8 cellular contexts compared by ENCODE assay signal in genomic region chr17:48612456-48612853, GRCh38. TPM values are rescaled to one million over a fixed set of nuclear protein-coding genes. Genes with fewer than 3 reads are reported as not detected.
A peak's percentile ranks its signal among the peaks of the same experiment; 100 is the strongest.
DNase-seq lines count a peak whose midpoint lies in the region; ATAC-seq and TF ChIP-seq lines count a peak whose summit lies in the region.

No MANE protein-coding gene starts in this region.

- H3K4me2 ChIP-seq in IMR-90 (ENCODE audit: low read depth, low read length): peak overlapping the region; percentile 91

- peak overlapping the region; percentile 14; the same call in 1 of the 2 replicates for H4K91ac ChIP-seq in IMR-90 (ENCODE audit: insufficient read depth, low read depth, low read length)

- H4K8ac ChIP-seq in IMR-90 (ENCODE audit: low read depth in 2 of 2, low read length in 2 of 2): peak overlapping the region; percentile 26 to 93; a peak in 2 of 4 replicates

- peak overlapping the region; percentile 83 for H3K14ac ChIP-seq in IMR-90 (replicated peaks; ENCODE audit: low read depth, low read length)

- POLR2A ChIA-PET in CD8-positive, alpha-beta T cell (lab: Charles Lee): interaction anchor here (0.6 to 1.0 kb wide), 2 partner anchors 24 to 80 kb away, joined by 4 to 5 read pairs; no protein-coding TSS in a partner anchor
- POLR2A ChIA-PET in IMR-90 (lab: Charles Lee; ENCODE audit: unreplicated experiment): interaction anchor here (0.9 to 1.4 kb wide), 2 partner anchors 16 to 25 kb away, joined by 4 read pairs; no protein-coding TSS in a partner anchor

- no peak for TF ChIP-seq CTCF in CD8-positive, alpha-beta T cell (IDR thresholded peaks at IDR 0.05)
- TF ChIP-seq CTCF in IMR-90 (conservative IDR thresholded peaks at IDR 0.05; ENCODE audit: low read depth, low read length): no peak
- TF ChIP-seq CTCF in adrenal gland (IDR thresholded peaks at IDR 0.05): no peak
- TF ChIP-seq CTCF in thyroid gland (IDR thresholded peaks at IDR 0.05): no peak

- H3K36me3 ChIP-seq in CD8-positive, alpha-beta T cell (ENCODE audit: insufficient read depth, low read length): no peaks in the 10 kb centered on the region
- H3K36me3 ChIP-seq in IMR-90 (ENCODE audit: control insufficient read depth, insufficient read depth, low read length) (peaks cover 3% of the 10 kb centered on the region; the same call in 1 of the 2 replicates), adrenal gland (replicated peaks in 1 of 2) (no peaks in the 10 kb centered on the region), thyroid gland (no peaks in the 10 kb centered on the region)

- peak overlapping the region; percentile 79 for H2BK5ac ChIP-seq in IMR-90 (ENCODE audit: low read depth, low read length, poor library complexity, severe bottlenecking)

- H3K4me3 Mint-ChIP-seq in CD8-positive, alpha-beta T cell: peak overlapping the region; percentile 78
- H3K4me3 Mint-ChIP-seq in natural killer cell treated with Interleukin-12 subunit alpha and Interleukin-12 subunit beta and Interleukin-15 and Interleukin-18, amount 100 ng/mL, for 72 hours: peak overlapping the region; percentile 85

- BruUV-seq in IMR-90 (replicated peaks; lab: Mats Ljungman, UMichigan): no TSS peak

- peak overlapping the region; percentile 1 for H3K18ac ChIP-seq in IMR-90 (ENCODE audit: low read depth, low read length)

- peak overlapping the region; percentile 50 for H3K56ac ChIP-seq in IMR-90 (ENCODE audit: extremely low read depth, insufficient read depth, low read length)

- peaks cover 44% of the 10 kb centered on the region for H3K4me1 Mint-ChIP-seq in CD8-positive, alpha-beta T cell (ENCODE audit: low read depth)
- peaks cover 45 to 48% of the 10 kb centered on the region in 2 donors for H3K4me1 Mint-ChIP-seq in natural killer cell treated with Interleukin-12 subunit alpha and Interleukin-12 subunit beta and Interleukin-15 and Interleukin-18, amount 100 ng/mL, for 72 hours (ENCODE audit: low read depth in 2 of 2)

- H2BK120ac ChIP-seq in IMR-90 (ENCODE audit: low read depth, low read length): no peak overlapping the region; the same call in 1 of the 2 replicates

- H3K27ac Mint-ChIP-seq in CD8-positive, alpha-beta T cell: no peak overlapping the region
- peak overlapping the region; percentile 17 to 86 for H3K27ac Mint-ChIP-seq in natural killer cell treated with Interleukin-12 subunit alpha and Interleukin-12 subunit beta and Interleukin-15 and Interleukin-18, amount 100 ng/mL, for 72 hours

- CTCF ChIA-PET in CD8-positive, alpha-beta T cell (lab: Charles Lee): interaction anchor here (0.7 to 1.7 kb wide), 9 partner anchors 9 to 421 kb away, joined by 3 to 9 read pairs (median 3); partner anchors contain the start of genes HOXB5 and HOXB9
- CTCF ChIA-PET in IMR-90 (lab: Yijun Ruan, JAX): interaction anchor here (0.5 to 1.4 kb wide), 10 partner anchors 9 to 581 kb away, joined by 3 to 9 read pairs (median 4); no protein-coding TSS in a partner anchor

- peaks cover 75% of the 10 kb centered on the region for H3K27me3 Mint-ChIP-seq in CD8-positive, alpha-beta T cell (ENCODE audit: low read depth)
- peaks cover 46 to 47% of the 10 kb centered on the region in 2 donors for H3K27me3 Mint-ChIP-seq in natural killer cell treated with Interleukin-12 subunit alpha and Interleukin-12 subunit beta and Interleukin-15 and Interleukin-18, amount 100 ng/mL, for 72 hours

- TF ChIP-seq RAD21 in IMR-90 (IDR thresholded peaks at IDR 0.05; ENCODE audit: low read length): no peak

- H3K4me3 ChIP-seq in CD8-positive, alpha-beta T cell (ENCODE audit: low read depth, low read length): peak overlapping the region; percentile 90
- peak overlapping the region; percentile 63 for H3K4me3 ChIP-seq in IMR-90 (ENCODE audit: insufficient read depth, low read depth, low read length)
- peak overlapping the region in 2 of 4 donors; percentile 9 to 79 for H3K4me3 ChIP-seq in adrenal gland
- no peak overlapping the region for H3K4me3 ChIP-seq in thyroid gland (replicated peaks in 1 of 3)

- H3K9me1 ChIP-seq in IMR-90 (ENCODE audit: insufficient read depth, low read length): 0 out of 2 replicates have a peak, but pooled peaks cover 3% of the 10 kb centered on the region

- H2BK15ac ChIP-seq in IMR-90 (ENCODE audit: low read depth, low read length): peak overlapping the region; percentile 5; the same call in 1 of the 3 replicates

- no peaks in the 10 kb centered on the region for H3K9me3 ChIP-seq in CD8-positive, alpha-beta T cell (ENCODE audit: low read length)
- H3K9me3 ChIP-seq in IMR-90 (ENCODE audit: control insufficient read depth, insufficient read depth, low read length): no peaks in the 10 kb centered on the region
- H3K9me3 ChIP-seq in adrenal gland (replicated peaks in 1 of 3): no peaks in the 10 kb centered on the region
- H3K9me3 ChIP-seq in thyroid gland: no peaks in the 10 kb centered on the region

- H3K9me3 Mint-ChIP-seq in CD8-positive, alpha-beta T cell: no peaks in the 10 kb centered on the region
- no peaks in the 10 kb centered on the region for H3K9me3 Mint-ChIP-seq in natural killer cell treated with Interleukin-12 subunit alpha and Interleukin-12 subunit beta and Interleukin-15 and Interleukin-18, amount 100 ng/mL, for 72 hours

- intact Hi-C loops in CD8-positive, alpha-beta T cell (cut with DNase I, micrococcal nuclease): no loop called here
- intact Hi-C loops in IMR-90 (cut with micrococcal nuclease): no loop called here
- intact Hi-C loops in adrenal gland (cut with DNase I): loop anchor here in 1 of 2 donors (10.0 kb wide), 1 partner anchor 588 kb away; no protein-coding TSS in a partner anchor
- intact Hi-C loops in thyroid gland (cut with DNase I): loop anchor here (10.0 kb wide), 1 partner anchor 278 kb away; no protein-coding TSS in a partner anchor

- H3K27me3 ChIP-seq in CD8-positive, alpha-beta T cell (ENCODE audit: insufficient read depth, low read length): peaks cover 63% of the 10 kb centered on the region
- H3K27me3 ChIP-seq in IMR-90 (ENCODE audit: control insufficient read depth, insufficient read depth, low read length) (peaks cover 23% of the 10 kb centered on the region), adrenal gland (peaks cover 28% of the 10 kb centered on the region), thyroid gland (peaks cover 77% of the 10 kb centered on the region)

- dilution Hi-C loops in IMR-90 (cut with HindIII; ENCODE audit: low sequenced_read_pairs, unreplicated experiment): no loop called here

- in situ Hi-C loops in IMR-90 (cut with MboI; ENCODE audit: low sequenced_read_pairs): no loop called here

- peaks cover 9 to 34% of the 10 kb centered on the region in 2 experiments; a peak in 3 of 4 replicates for H3K79me1 ChIP-seq in IMR-90 (ENCODE audit: low read depth in 1 of 2, low read length in 2 of 2)

- peaks cover 50% of the 10 kb centered on the region for H3K4me1 ChIP-seq in CD8-positive, alpha-beta T cell (ENCODE audit: insufficient read depth, low read length)
- H3K4me1 ChIP-seq in IMR-90 (ENCODE audit: control insufficient read depth, insufficient read depth, low read length) (peaks cover 14% of the 10 kb centered on the region), adrenal gland (replicated peaks in 1 of 2) (peaks cover 3 to 21% of the 10 kb centered on the region in 2 donors), thyroid gland (peaks cover 13 to 41% of the 10 kb centered on the region in 2 donors)

- H3K4ac ChIP-seq in IMR-90 (ENCODE audit: low read depth, low read length): peak overlapping the region; percentile 59

- H3K36me3 Mint-ChIP-seq in CD8-positive, alpha-beta T cell: no peaks in the 10 kb centered on the region
- no peaks in the 10 kb centered on the region for H3K36me3 Mint-ChIP-seq in natural killer cell treated with Interleukin-12 subunit alpha and Interleukin-12 subunit beta and Interleukin-15 and Interleukin-18, amount 100 ng/mL, for 72 hours

- peak overlapping the region; percentile 84 for H2AFZ ChIP-seq in IMR-90 (replicated peaks; ENCODE audit: low read length, poor library complexity)

- no peak overlapping the region for H2BK20ac ChIP-seq in IMR-90 (ENCODE audit: low read depth, low read length)

- peak overlapping the region; percentile 96 for H3K9ac ChIP-seq in IMR-90 (ENCODE audit: low read depth, low read length)

- H2AK9ac ChIP-seq in IMR-90 (replicated peaks; ENCODE audit: low read depth, low read length, poor library complexity): peak overlapping the region; percentile 77

- WGBS in IMR-90 (ENCODE audit: extremely low coverage in 2 of 2, insufficient read length in 1 of 2), 2 experiments: 26% methylated on average over 10 of the region's 15 CpGs; no CpG with 5 or more reads in 1 of the 2 experiments
- WGBS in adrenal gland, 4 donors: 4 to 5% (median 4%) methylated on average over 15 of the region's 15 CpGs
- 5% methylated on average over 15 of the region's 15 CpGs for WGBS in thyroid gland, 2 donors

- no peak for DNase-seq in CD8-positive, alpha-beta T cell
- DNase-seq in IMR-90: peak; percentile 54
- no peak for DNase-seq in adrenal gland
- no peak for DNase-seq in natural killer cell treated with Interleukin-12 subunit alpha and Interleukin-12 subunit beta and Interleukin-15 and Interleukin-18, amount 100 ng/mL, for 72 hours (ENCODE audit: low spot score)
- DNase-seq in thyroid gland: no peak
- no peak for DNase-seq in GM19238 (ENCODE audit: insufficient read length, low spot score)

- 0 out of 2 replicates have a peak overlapping the region, but pooled peaks have one; percentile 21 for H4K5ac ChIP-seq in IMR-90 (ENCODE audit: low read depth, low read length)

- ATAC-seq in CD8-positive, alpha-beta T cell: peak; percentile 12
- ATAC-seq in IMR-90 (ENCODE audit: low read depth) (0 out of 2 replicates have a peak, but pooled peaks have one; percentile 1), HG03460 (IDR thresholded peaks at IDR 0.05; ENCODE audit: unreplicated experiment) (no peak), HG03135 (IDR thresholded peaks at IDR 0.05; ENCODE audit: unreplicated experiment) (no peak)
- no peak for ATAC-seq in natural killer cell treated with Interleukin-12 subunit alpha and Interleukin-12 subunit beta and Interleukin-15 and Interleukin-18, amount 100 ng/mL, for 72 hours

- no peaks in the 10 kb centered on the region for H4K20me1 ChIP-seq in IMR-90 (ENCODE audit: insufficient read depth, low read length)

- no peak for TF ChIP-seq POLR2A in IMR-90 (IDR thresholded peaks at IDR 0.05; ENCODE audit: low read depth, low read length)
- TF ChIP-seq POLR2A in adrenal gland (IDR thresholded peaks at IDR 0.05): no peak
- TF ChIP-seq POLR2A in thyroid gland (IDR thresholded peaks at IDR 0.05): no peak

- H3K23ac ChIP-seq in IMR-90 (ENCODE audit: low read depth, low read length): peak overlapping the region; percentile 66

- H3K27ac ChIP-seq in CD8-positive, alpha-beta T cell (ENCODE audit: low read depth, low read length): no peak overlapping the region
- peak overlapping the region; percentile 87 for H3K27ac ChIP-seq in IMR-90 (ENCODE audit: insufficient read depth, low read length)
- H3K27ac ChIP-seq in adrenal gland: peak overlapping the region in 4 of 5 donors; percentile 9 to 88 (median 48)
- no peak overlapping the region for H3K27ac ChIP-seq in thyroid gland

- H2AK5ac ChIP-seq in IMR-90 (ENCODE audit: low read depth, low read length): peak overlapping the region; percentile 23; the same call in 1 of the 2 replicates

RNA-seq across cellular contexts. Expression of gene HOXB7, which starts 1.6 kb away (rescaled TPM):
- under 1 TPM in 1 of 2 experiments, not detected in 1; 0.22 TPM for total RNA-seq in CD8-positive, alpha-beta T cell
- total RNA-seq in IMR-90 (2012; rRNA removed): 1.8 and 3.3 TPM in 2 replicates
- polyA plus RNA-seq in IMR-90 (2012; rRNA removed): 6.7 and 7.5 TPM in 2 replicates
- polyA plus RNA-seq in IMR-90 (2012; cell fraction: cytosol; rRNA removed): 5.2 and 6.4 TPM in 2 replicates
- 1.8 and 2.6 TPM in 2 replicates for polyA plus RNA-seq in IMR-90 (2012; cell fraction: nucleus; rRNA removed; ENCODE audit: low replicate concordance)
- total RNA-seq in adrenal gland: 10 to 100 TPM in 5 of 8 donors, 1 to 10 TPM in 3; 8.1 to 16.7 (median 11.7) TPM
- polyA plus RNA-seq in adrenal gland: 10 to 100 TPM; 20.3 to 27.0 (median 24.4) TPM
- 1 to 10 TPM; 1.1 to 2.7 TPM for total RNA-seq in natural killer cell treated with Interleukin-12 subunit alpha and Interleukin-12 subunit beta and Interleukin-15 and Interleukin-18, amount 100 ng/mL, for 72 hours
- 1 to 10 TPM in 3 of 4 donors, not detected in 1; 1.0 to 2.8 (median 1.3) TPM for total RNA-seq in thyroid gland

RNA-seq across cellular contexts. Expression of gene HOXB8, which starts 2.6 kb away (rescaled TPM):
- not detected for total RNA-seq in CD8-positive, alpha-beta T cell
- total RNA-seq in IMR-90 (2012; rRNA removed): 0.54 and 0.56 TPM in 2 replicates
- polyA plus RNA-seq in IMR-90 (2012; rRNA removed): 5.3 and 6.2 TPM in 2 replicates
- 2.2 and 6.0 TPM in 2 replicates for polyA plus RNA-seq in IMR-90 (2012; cell fraction: cytosol; rRNA removed)
- polyA plus RNA-seq in IMR-90 (2012; cell fraction: nucleus; rRNA removed; ENCODE audit: low replicate concordance): 3.2 and 4.6 TPM in 2 replicates
- 10 to 100 TPM in 1 of 8 donors, 1 to 10 TPM in 7; 3.4 to 12.2 (median 6.6) TPM for total RNA-seq in adrenal gland
- 10 to 100 TPM in 1 of 3 donors, 1 to 10 TPM in 2; 4.2 to 13.3 (median 5.6) TPM for polyA plus RNA-seq in adrenal gland
- total RNA-seq in natural killer cell treated with Interleukin-12 subunit alpha and Interleukin-12 subunit beta and Interleukin-15 and Interleukin-18, amount 100 ng/mL, for 72 hours: not detected
- total RNA-seq in thyroid gland: 1 to 10 TPM in 1 of 4 donors, not detected in 3; 1.4 TPM

RNA-seq across cellular contexts. Expression of gene HOXB6, which starts 7.7 kb away (rescaled TPM):
- under 1 TPM in 1 of 2 experiments, not detected in 1; 0.19 TPM for total RNA-seq in CD8-positive, alpha-beta T cell
- total RNA-seq in IMR-90 (2012; rRNA removed) (11.1 and 11.9 TPM in 2 replicates), adrenal gland (10 to 100 TPM in 6 of 8 donors, 1 to 10 TPM in 2; 6.3 to 20.3 (median 12.4) TPM), thyroid gland (1 to 10 TPM in 2 of 4 donors, under 1 TPM in 2; 0.54 to 4.2 (median 1.3) TPM)
- polyA plus RNA-seq in IMR-90 (2012; rRNA removed) (42.2 and 48.1 TPM in 2 replicates), adrenal gland (10 to 100 TPM; 10.9 to 23.1 (median 11.9) TPM)
- 66.4 and 75.0 TPM in 2 replicates for polyA plus RNA-seq in IMR-90 (2012; cell fraction: cytosol; rRNA removed)
- 27.7 and 38.2 TPM in 2 replicates for polyA plus RNA-seq in IMR-90 (2012; cell fraction: nucleus; rRNA removed; ENCODE audit: low replicate concordance)
- total RNA-seq in natural killer cell treated with Interleukin-12 subunit alpha and Interleukin-12 subunit beta and Interleukin-15 and Interleukin-18, amount 100 ng/mL, for 72 hours: 1 to 10 TPM; 1.9 to 2.2 TPM

RNA-seq across cellular contexts. Expression of gene HOXB9, which starts 13.7 kb away (rescaled TPM):
- not detected for total RNA-seq in CD8-positive, alpha-beta T cell
- total RNA-seq in IMR-90 (2012; rRNA removed): under 0.01 TPM in 1 of 2 replicates, not detected in the other
- polyA plus RNA-seq in IMR-90 (2012; rRNA removed): 0.05 and 0.07 TPM in 2 replicates
- 0.01 and 0.04 TPM in 2 replicates for polyA plus RNA-seq in IMR-90 (2012; cell fraction: cytosol; rRNA removed)
- 0.03 and 0.10 TPM in 2 replicates for polyA plus RNA-seq in IMR-90 (2012; cell fraction: nucleus; rRNA removed; ENCODE audit: low replicate concordance)
- 1 to 10 TPM in 3 of 8 donors, under 1 TPM in 3, not detected in 2; 0.29 to 2.7 (median 0.73) TPM for total RNA-seq in adrenal gland
- polyA plus RNA-seq in adrenal gland: 1 to 10 TPM in 1 of 3 donors, under 1 TPM in 2; 0.64 to 1.0 (median 0.72) TPM
- 1 to 10 TPM in 1 of 2 donors, under 1 TPM in 1; 0.78 to 2.7 TPM for total RNA-seq in natural killer cell treated with Interleukin-12 subunit alpha and Interleukin-12 subunit beta and Interleukin-15 and Interleukin-18, amount 100 ng/mL, for 72 hours
- total RNA-seq in thyroid gland: not detected

RNA-seq across cellular contexts. Expression of gene HOXB5, which starts 18.9 kb away (rescaled TPM):
- total RNA-seq in CD8-positive, alpha-beta T cell: not detected
- total RNA-seq in IMR-90 (2012; rRNA removed): 0.54 and 0.56 TPM in 2 replicates
- polyA plus RNA-seq in IMR-90 (2012; rRNA removed): 18.0 and 18.1 TPM in 2 replicates
- 19.7 and 32.7 TPM in 2 replicates for polyA plus RNA-seq in IMR-90 (2012; cell fraction: cytosol; rRNA removed)
- 13.4 and 16.5 TPM in 2 replicates for polyA plus RNA-seq in IMR-90 (2012; cell fraction: nucleus; rRNA removed; ENCODE audit: low replicate concordance)
- 1 to 10 TPM in 6 of 8 donors, under 1 TPM in 2; 0.12 to 4.8 (median 2.7) TPM for total RNA-seq in adrenal gland
- polyA plus RNA-seq in adrenal gland: 10 to 100 TPM in 1 of 3 donors, 1 to 10 TPM in 2; 4.2 to 10.5 (median 5.6) TPM
- total RNA-seq in natural killer cell treated with Interleukin-12 subunit alpha and Interleukin-12 subunit beta and Interleukin-15 and Interleukin-18, amount 100 ng/mL, for 72 hours: under 1 TPM in 1 of 2 donors, not detected in 1; 0.70 TPM
- 1 to 10 TPM in 1 of 4 donors, under 1 TPM in 2, not detected in 1; 0.11 to 1.6 (median 0.49) TPM for total RNA-seq in thyroid gland

Comparison
In these comparisons a context has a peak if more than half of its experiments do, and no peak if none do; other contexts are left out.
1. ATAC-seq: peak in CD8-positive, alpha-beta T cell (single experiment) and IMR-90 (single experiment); none in natural killer cell treated with Interleukin-12 subunit alpha and Interleukin-12 subunit beta and Interleukin-15 and Interleukin-18, amount 100 ng/mL, for 72 hours (0 of 2), HG03460 (single experiment) and HG03135 (single experiment).
2. H3K27ac ChIP-seq: peak in IMR-90 (single experiment) and adrenal gland (4 of 5); none in CD8-positive, alpha-beta T cell (single experiment) and thyroid gland (0 of 3).
3. H3K4me3 ChIP-seq: peak in CD8-positive, alpha-beta T cell (single experiment) and IMR-90 (single experiment); none in thyroid gland (0 of 3).